8 cellular contexts compared by ENCODE assay signal in the genomic region with DNA sequence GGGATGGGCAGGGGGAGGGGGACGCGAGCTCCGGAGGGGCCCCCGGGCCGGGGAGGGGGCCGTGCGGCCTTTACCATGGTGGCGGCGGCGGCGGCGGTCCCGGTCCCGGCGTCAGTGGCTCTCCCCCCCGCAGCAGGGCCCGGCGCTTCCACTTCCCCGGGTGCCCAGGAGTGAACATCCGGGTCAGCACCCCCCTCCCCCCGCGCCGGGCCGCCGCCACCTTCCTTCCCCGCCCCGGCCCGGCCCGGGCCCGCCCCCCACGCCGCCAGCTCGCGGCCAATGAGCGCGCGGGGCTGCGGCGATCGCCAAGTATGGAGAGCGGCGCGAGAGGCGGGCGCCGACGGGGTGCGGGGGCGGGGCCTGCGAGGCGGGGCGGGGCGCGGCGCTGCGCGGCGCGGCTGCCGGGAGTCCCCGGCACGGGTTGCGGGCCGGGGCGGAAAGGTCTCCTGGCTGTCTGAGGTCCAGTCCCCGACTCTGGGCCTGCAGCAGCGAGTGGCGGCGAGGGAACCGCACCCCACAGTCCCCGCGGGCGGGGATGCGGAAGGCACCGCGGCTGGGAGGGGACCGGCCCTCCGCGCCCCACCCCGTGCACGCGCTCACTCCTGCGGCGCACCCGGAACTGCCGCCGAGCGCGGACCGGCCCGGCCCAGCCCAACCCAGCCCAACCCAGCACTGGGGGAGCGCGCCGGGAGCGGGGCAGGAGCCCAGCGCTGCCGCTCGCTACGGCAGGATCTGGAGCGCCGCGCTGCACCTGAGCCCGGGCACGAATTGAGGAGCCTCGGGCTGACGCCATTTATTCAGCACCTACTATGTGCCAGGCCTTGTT. TPM values are rescaled to one million over a fixed set of nuclear protein-coding genes. Genes with fewer than 3 reads are reported as not detected.
DNase-seq lines count a peak whose midpoint lies in the region; TF ChIP-seq lines count a peak whose summit lies in the region.

A gene (minus strand): TSS at position 178 of the 826 bp plus-strand sequence. CDS start 101 bp downstream, at position 77.

- H3K36me3 Mint-ChIP-seq in neural progenitor cell: peaks cover 7% of the 10 kb centered on the region

- H3K27me3 ChIP-seq in SJSA1 (replicated peaks): no peaks in the 10 kb centered on the region
- no peaks in the 10 kb centered on the region for H3K27me3 ChIP-seq in neural progenitor cell
- H3K27me3 ChIP-seq in stomach smooth muscle (ENCODE audit: control insufficient read depth in 1 of 2, insufficient read depth in 2 of 2, low read length in 2 of 2): no peaks in the 10 kb centered on the region

- H3K79me2 ChIP-seq in neural progenitor cell (ENCODE audit: low read depth): peaks cover 51% of the 10 kb centered on the region

- H3K27ac ChIP-seq in SJSA1: peak within 1 kb of the TSS; percentile 79
- peak within 1 kb of the TSS; percentile 85 for H3K27ac ChIP-seq in neural progenitor cell
- H3K27ac ChIP-seq in stomach smooth muscle (ENCODE audit: low read length): peak within 1 kb of the TSS; percentile 97

- H3K4me2 ChIP-seq in neural progenitor cell: peak within 1 kb of the TSS; percentile 99

- DNase-seq in ELF-1 (ENCODE audit: low read depth, low spot score): peak; percentile 88
- DNase-seq in H4 (ENCODE audit: low spot score): peak; percentile 75
- DNase-seq in LNCaP clone FGC (ENCODE audit: low read depth): no peak
- peak; percentile 90 to 96 for DNase-seq in SJSA1 (ENCODE audit: low read depth in 1 of 2, low spot score in 2 of 2)
- DNase-seq in activated gamma-delta T cell treated with anti-CD3 and anti-CD28 coated beads, Interleukin-2, amount 50 U/mL, for 16 hours (ENCODE audit: low read depth): peak; percentile 92
- DNase-seq in foreskin fibroblast: peak; percentile 91 to 97
- peak; percentile 97 for DNase-seq in neural progenitor cell (ENCODE audit: low spot score)

- peaks cover 45% of the 10 kb centered on the region for H4K20me1 ChIP-seq in neural progenitor cell (ENCODE audit: low read depth)

- peak within 1 kb of the TSS; percentile 97 for H3K4me3 Mint-ChIP-seq in neural progenitor cell

- peak within 1 kb of the TSS; percentile 98 for H3K27ac Mint-ChIP-seq in neural progenitor cell

- H3F3A ChIP-seq in neural progenitor cell (ENCODE audit: low read depth): peaks cover 15% of the 10 kb centered on the region

- H2AFZ ChIP-seq in neural progenitor cell (replicated peaks): peak within 1 kb of the TSS; percentile 26

- peaks cover 6% of the 10 kb centered on the region for H3K27me3 Mint-ChIP-seq in neural progenitor cell (ENCODE audit: insufficient read depth, low read depth)

- H3K36me3 ChIP-seq in SJSA1 (peaks cover 31% of the 10 kb centered on the region), neural progenitor cell (no peaks in the 10 kb centered on the region), stomach smooth muscle (ENCODE audit: control insufficient read depth in 2 of 2, insufficient read depth in 2 of 2, low read length in 2 of 2) (peaks cover 0 to 2% of the 10 kb centered on the region in 2 donors)

- no peak for TF ChIP-seq CTCF in LNCaP clone FGC (IDR thresholded peaks at IDR 0.05; ENCODE audit: control insufficient read depth, extremely low read depth, insufficient read depth)
- no peak for TF ChIP-seq CTCF in foreskin fibroblast (IDR thresholded peaks at IDR 0.05; ENCODE audit: low read depth, low read length)
- no peak for TF ChIP-seq CTCF in neural progenitor cell (IDR thresholded peaks at IDR 0.05)

- no peaks in the 10 kb centered on the region for H3K9me3 Mint-ChIP-seq in neural progenitor cell

- H3K4me1 ChIP-seq in SJSA1 (replicated peaks) (peaks cover 36% of the 10 kb centered on the region), neural progenitor cell (peaks cover 29% of the 10 kb centered on the region), stomach smooth muscle (ENCODE audit: control insufficient read depth, insufficient read depth, low read length) (peaks cover 50% of the 10 kb centered on the region)

- H3K9me3 ChIP-seq in SJSA1 (replicated peaks) (no peaks in the 10 kb centered on the region), neural progenitor cell (ENCODE audit: low read depth) (no peaks in the 10 kb centered on the region), stomach smooth muscle (ENCODE audit: control insufficient read depth in 2 of 2, low read length in 2 of 2) (no peaks in the 10 kb centered on the region)

- peaks cover 45% of the 10 kb centered on the region for H3K4me1 Mint-ChIP-seq in neural progenitor cell

- peak within 1 kb of the TSS; percentile 82 for H3K4me3 ChIP-seq in LNCaP clone FGC (ENCODE audit: low read depth, low read length)
- H3K4me3 ChIP-seq in SJSA1: peak within 1 kb of the TSS; percentile 93
- peak within 1 kb of the TSS; percentile 88 to 93 for H3K4me3 ChIP-seq in foreskin fibroblast (ENCODE audit: low read depth in 1 of 2, low read length in 2 of 2)
- peak within 1 kb of the TSS; percentile 90 for H3K4me3 ChIP-seq in neural progenitor cell
- peak within 1 kb of the TSS; percentile 92 to 95 for H3K4me3 ChIP-seq in stomach smooth muscle (ENCODE audit: low read length in 2 of 2)

- peak within 1 kb of the TSS; percentile 74 for H3K9ac ChIP-seq in neural progenitor cell
- H3K9ac ChIP-seq in stomach smooth muscle (ENCODE audit: low read length in 2 of 2): peak within 1 kb of the TSS; percentile 96 to 98

RNA-seq across cellular contexts. Expression of the gene that starts here (rescaled TPM):
- 165 and 184 TPM in 2 replicates for total RNA-seq in H4 (2014; rRNA removed; shearing (Covaris generic))
- 143 and 225 TPM in 2 replicates for total RNA-seq in SJSA1 (2014; rRNA removed; shearing (Covaris generic))
- 134 and 198 TPM in 2 replicates for total RNA-seq in neural progenitor cell (ENCODE audit: low replicate concordance)
